In genomic region chr2:204550738-204551137, GRCh38 we compare ENCODE assay signal across 14 cellular contexts. TPM values are rescaled to one million over a fixed set of nuclear protein-coding genes. Genes with fewer than 3 reads are reported as not detected.
DNase-seq lines count a peak whose midpoint lies in the region; ATAC-seq and TF ChIP-seq lines count a peak whose summit lies in the region.
"Had no signal": no experiment of that assay in that cellular context is flagged by ENCODE, and none has a peak within 500 bp of the region (broad histone marks: within the 10 kb centered on the region; RNA-seq: fewer than 3 reads in every experiment).

No MANE protein-coding gene starts in this region.

- TF ChIP-seq POLR2A in thyroid gland (IDR thresholded peaks at IDR 0.05) = no peak

- H3K4me1 ChIP-seq in HAP-1 = peaks cover 27% of the 10 kb centered on the region
- H3K4me1 ChIP-seq in thyroid gland = peaks cover 27 to 29% of the 10 kb centered on the region in 2 donors

- H3K27me3 ChIP-seq in HAP-1 (ENCODE audit: low read depth) = no peaks in the 10 kb centered on the region
- H3K27me3 ChIP-seq in brain microvascular endothelial cell (replicated peaks) = no peaks in the 10 kb centered on the region
- no peaks in the 10 kb centered on the region for H3K27me3 ChIP-seq in thyroid gland
- H3K27me3 ChIP-seq: body of pancreas, upper lobe of left lung had no signal

- H3K4me3 ChIP-seq in HAP-1 (no peak overlapping the region), brain microvascular endothelial cell (ENCODE audit: low read depth, low read length) (no peak overlapping the region), thyroid gland (replicated peaks in 1 of 3) (no peak overlapping the region)
- H3K4me3 ChIP-seq: body of pancreas, upper lobe of left lung had no signal

- no peak for TF ChIP-seq CTCF in brain microvascular endothelial cell (IDR thresholded peaks at IDR 0.05; ENCODE audit: low read depth, low read length, missing control alignments)
- TF ChIP-seq CTCF in thyroid gland (IDR thresholded peaks at IDR 0.05) = no peak

- H3K9me3 ChIP-seq in HAP-1 (no peaks in the 10 kb centered on the region), thyroid gland (no peaks in the 10 kb centered on the region)
- H3K9me3 ChIP-seq: body of pancreas, neutrophil, upper lobe of left lung had no signal

- no peaks in the 10 kb centered on the region for H3K36me3 ChIP-seq in HAP-1 (replicated peaks)
- H3K36me3 ChIP-seq in brain microvascular endothelial cell (replicated peaks) = no peaks in the 10 kb centered on the region
- H3K36me3 ChIP-seq in thyroid gland = no peaks in the 10 kb centered on the region
- H3K36me3 ChIP-seq: neutrophil, upper lobe of left lung had no signal

- ATAC-seq in GM21529 (IDR thresholded peaks at IDR 0.05; ENCODE audit: unreplicated experiment) = no peak
- ATAC-seq: body of pancreas had no signal

- WGBS in thyroid gland, 2 donors = 50 to 53% methylated on average over 2 of the region's 2 CpGs

- peak overlapping the region; percentile 2 for H3K27ac ChIP-seq in brain microvascular endothelial cell
- peak overlapping the region; percentile 7 to 41 (median 21) for H3K27ac ChIP-seq in thyroid gland
- H3K27ac ChIP-seq: neutrophil had no signal

- DNase-seq in HAP-1 (ENCODE audit: low spot score in 2 of 2) = peak; percentile 14 to 55
- DNase-seq in brain microvascular endothelial cell = peak; percentile 47
- peak; percentile 65 for DNase-seq in kidney glomerular epithelial cell (lab: John Stamatoyannopoulos, UW)
- peak in 1 of 2 donors; percentile 10 for DNase-seq in thyroid gland
- DNase-seq in SW480 (ENCODE audit: low spot score) = no peak
- DNase-seq in NCI-H510A treated with DMSO at 0.1 percent for 48 hours (lab: John Stamatoyannopoulos, UW) = no peak
- DNase-seq: activated CD8-positive, alpha-beta memory T cell treated with anti-CD3 and anti-CD28 coated beads, Interleukin-2, amount 50 U/mL, for 48 hours; hypothalamus; NCI-H1436 treated with DMSO at 0.1 percent for 48 hours; T1000; upper lobe of left lung had no signal

- in situ Hi-C loops in HAP-1 (cut with MboI; ENCODE audit: low sequenced_read_pairs) = no loop called here
- in situ Hi-C loops in brain microvascular endothelial cell (cut with HindIII; ENCODE audit: low pct_ligation_motif_present, low sequenced_read_pairs) = no loop called here

- intact Hi-C loops in thyroid gland (cut with DNase I) = no loop called here

RNA-seq across cellular contexts. Expression of gene PARD3B, which starts 5.5 kb away (rescaled TPM):
- total RNA-seq in thyroid gland = 10 to 100 TPM; 27.0 to 43.4 (median 34.6) TPM

Comparison
In these comparisons a context has a peak if more than half of its experiments do, and no peak if none do; other contexts are left out.
1. DNase-seq: peak in HAP-1 (2 of 2), brain microvascular endothelial cell (single experiment) and kidney glomerular epithelial cell (single experiment); none in SW480 (single experiment) and NCI-H510A treated with DMSO at 0.1 percent for 48 hours (single experiment).